ENCODE assay signal across 11 cellular contexts in genomic region chr17:2059837-2060658, GRCh38. TPM values are rescaled to one million over a fixed set of nuclear protein-coding genes. Genes with fewer than 3 reads are reported as not detected.
DNase-seq lines count a peak whose midpoint lies in the region; ATAC-seq, FAIRE-seq and TF ChIP-seq lines count a peak whose summit lies in the region.
"Had no signal": no experiment of that assay in that cellular context is flagged by ENCODE, and none has a peak within 500 bp of the region (broad histone marks: within the 10 kb centered on the region; RNA-seq: fewer than 3 reads in every experiment).

No MANE protein-coding gene starts in this region.

- peaks cover 11% of the 10 kb centered on the region for H3K36me3 Mint-ChIP-seq in Caco-2 (ENCODE audit: insufficient read depth, unreplicated experiment)
- peaks cover 25% of the 10 kb centered on the region for H3K36me3 Mint-ChIP-seq in activated B cell treated with CpG ODN at 0.5 μM for 24 hours (ENCODE audit: low read depth)

- CTCF ChIA-PET in Caco-2 (lab: Charles Lee), result interaction anchor here (0.8 to 1.0 kb wide), 2 partner anchors 8 to 9 kb away, joined by 6 to 7 read pairs; no protein-coding TSS in a partner anchor
- CTCF ChIA-PET in activated B cell treated with CpG ODN at 0.5 μM for 24 hours (lab: Charles Lee), result interaction anchor here (1.0 to 8.6 kb wide), 5 partner anchors 8 to 185 kb away, joined by 3 to 228 read pairs (median 89); no protein-coding TSS in a partner anchor

- H3K4me1 Mint-ChIP-seq in Caco-2 (ENCODE audit: low read depth, unreplicated experiment) (no peaks in the 10 kb centered on the region), activated B cell treated with CpG ODN at 0.5 μM for 24 hours (peaks cover 40% of the 10 kb centered on the region)

- TSS peak; percentile 75 for BruUV-seq in Caco-2 (replicated peaks; lab: Mats Ljungman, UMichigan)

- no peaks in the 10 kb centered on the region for H3K9me3 ChIP-seq in Caco-2
- no peaks in the 10 kb centered on the region for H3K9me3 ChIP-seq in skeletal muscle tissue (ENCODE audit: control insufficient read depth in 3 of 3, low read length in 3 of 3)

- no peak overlapping the region for H3K27ac Mint-ChIP-seq in Caco-2 (ENCODE audit: unreplicated experiment)
- H3K27ac Mint-ChIP-seq in activated B cell treated with CpG ODN at 0.5 μM for 24 hours, result peak overlapping the region; percentile 35

- DNase-seq in Caco-2 (no peak), activated B cell treated with CpG ODN at 0.5 μM for 24 hours (no peak), fibroblast of the aortic adventitia (ENCODE audit: low read depth) (no peak), D721Med (ENCODE audit: insufficient read length, low spot score) (no peak), COLO668 (lab: John Stamatoyannopoulos, UW; ENCODE audit: unreplicated experiment) (no peak), kidney tubule cell (ENCODE audit: low spot score) (no peak), SHP77 (lab: John Stamatoyannopoulos, UW) (no peak)
- DNase-seq: activated CD4-positive, alpha-beta T cell treated with anti-CD3 and anti-CD28 coated beads, Interleukin-2, amount 50 U/mL, for 4 hours; NCI-H2029 treated with DMSO at 0.1 percent for 48 hours; retina had no signal

- H3K9me3 Mint-ChIP-seq in Caco-2 (ENCODE audit: unreplicated experiment) (no peaks in the 10 kb centered on the region), activated B cell treated with CpG ODN at 0.5 μM for 24 hours (no peaks in the 10 kb centered on the region)

- intact Hi-C loops in Caco-2 (cut with micrococcal nuclease; ENCODE audit: unreplicated experiment), result loop anchor here (10.0 kb wide), 1 partner anchor 225 kb away; no protein-coding TSS in a partner anchor
- intact Hi-C loops in activated B cell treated with CpG ODN at 0.5 μM for 24 hours (cut with micrococcal nuclease), result loop anchor here (1.0 to 5.0 kb wide), 3 partner anchors 10 to 42 kb away; no protein-coding TSS in a partner anchor

- H3K27ac ChIP-seq in skeletal muscle tissue (ENCODE audit: low read depth, low read length), result peak overlapping the region; percentile 76

- no peak for TF ChIP-seq CTCF in Caco-2 (IDR thresholded peaks at IDR 0.05; ENCODE audit: insufficient read depth in 1 of 2, low read depth in 1 of 2, low read length in 1 of 2, severe bottlenecking in 1 of 2, unreplicated experiment in 1 of 2)
- TF ChIP-seq CTCF in activated B cell treated with CpG ODN at 0.5 μM for 24 hours (IDR thresholded peaks at IDR 0.05), result no peak
- no peak for TF ChIP-seq CTCF in fibroblast of the aortic adventitia (IDR thresholded peaks at IDR 0.05; ENCODE audit: insufficient read depth, low read length)
- no peak for TF ChIP-seq CTCF in D721Med (IDR thresholded peaks at IDR 0.05; ENCODE audit: insufficient read depth, missing control alignments)

- H3K4me1 ChIP-seq in Caco-2, result no peaks in the 10 kb centered on the region
- peaks cover 48 to 52% (median 49%) of the 10 kb centered on the region in 3 donors for H3K4me1 ChIP-seq in skeletal muscle tissue (ENCODE audit: control insufficient read depth in 3 of 3, insufficient read depth in 3 of 3, low read length in 3 of 3)

- no peak for FAIRE-seq in D721Med (lab: Jason Lieb, UNC)

- POLR2A ChIA-PET in Caco-2 (lab: Charles Lee) (no interaction called here), activated B cell treated with CpG ODN at 0.5 μM for 24 hours (lab: Charles Lee) (interaction anchor here (0.6 to 24.5 kb wide), 5 partner anchors 10 to 344 kb away, joined by 3 to 449 read pairs (median 4); no protein-coding TSS in a partner anchor)

- ATAC-seq in activated B cell treated with CpG ODN at 0.5 μM for 24 hours (ENCODE audit: low read depth), result no peak

- H3K27me3 Mint-ChIP-seq in Caco-2 (ENCODE audit: insufficient read depth, unreplicated experiment) (no peaks in the 10 kb centered on the region), activated B cell treated with CpG ODN at 0.5 μM for 24 hours (no peaks in the 10 kb centered on the region)

- H3K27me3 ChIP-seq in Caco-2 (replicated peaks; ENCODE audit: control insufficient read depth, insufficient read depth, low read length) (no peaks in the 10 kb centered on the region), skeletal muscle tissue (ENCODE audit: control insufficient read depth in 3 of 3, insufficient read depth in 3 of 3, low read length in 3 of 3) (no peaks in the 10 kb centered on the region)

- H3K4me3 Mint-ChIP-seq in Caco-2 (ENCODE audit: unreplicated experiment) (no peak overlapping the region), activated B cell treated with CpG ODN at 0.5 μM for 24 hours (no peak overlapping the region)

- H3K9ac ChIP-seq in skeletal muscle tissue (ENCODE audit: low read depth in 1 of 3, low read length in 3 of 3), result peak overlapping the region; percentile 34 to 75 (median 68)

- H3K4me3 ChIP-seq in Caco-2 (ENCODE audit: low read depth, low read length) (no peak overlapping the region), fibroblast of the aortic adventitia (ENCODE audit: low read depth, low read length) (peak overlapping the region; percentile 72), skeletal muscle tissue (ENCODE audit: low read length in 3 of 3) (peak overlapping the region in 2 of 3 donors; percentile 58 to 62)

- H3K36me3 ChIP-seq in Caco-2 (ENCODE audit: control insufficient read depth, insufficient read depth, low read length), result peaks cover 3% of the 10 kb centered on the region; the same call in 1 of the 2 replicates
- H3K36me3 ChIP-seq in skeletal muscle tissue (ENCODE audit: control insufficient read depth in 3 of 3, insufficient read depth in 3 of 3, low read length in 3 of 3), result peaks cover 9 to 40% (median 28%) of the 10 kb centered on the region in 3 donors

RNA-seq across cellular contexts. Expression of gene HIC1, which starts 5.1 kb away (rescaled TPM):
- total RNA-seq in Caco-2 (2022) (0.59 and 1.8 TPM in 2 replicates), activated B cell treated with CpG ODN at 0.5 μM for 24 hours (8.3 and 9.3 TPM in 2 replicates), fibroblast of the aortic adventitia (ENCODE audit: low replicate concordance) (36.4 and 57.6 TPM in 2 replicates), skeletal muscle tissue (23.5 TPM)

RNA-seq across cellular contexts. Expression of gene OVCA2, which starts 18.2 kb away (rescaled TPM):
- 33.1 and 39.3 TPM in 2 replicates for total RNA-seq in Caco-2 (2022)
- 29.4 and 31.2 TPM in 2 replicates for total RNA-seq in activated B cell treated with CpG ODN at 0.5 μM for 24 hours
- 38.8 and 39.9 TPM in 2 replicates for total RNA-seq in fibroblast of the aortic adventitia (ENCODE audit: low replicate concordance)
- total RNA-seq in skeletal muscle tissue, result 24.0 TPM

RNA-seq across cellular contexts. Expression of gene DPH1, which starts 30.1 kb away (rescaled TPM):
- 52.0 and 52.8 TPM in 2 replicates for total RNA-seq in Caco-2 (2022)
- 49.3 and 63.4 TPM in 2 replicates for total RNA-seq in activated B cell treated with CpG ODN at 0.5 μM for 24 hours
- total RNA-seq in fibroblast of the aortic adventitia (ENCODE audit: low replicate concordance), result 28.8 and 50.5 TPM in 2 replicates
- total RNA-seq in skeletal muscle tissue, result 14.1 TPM

RNA-seq across cellular contexts. Expression of gene RTN4RL1, which starts 34.9 kb away (rescaled TPM):
- 0.54 and 0.60 TPM in 2 replicates for total RNA-seq in Caco-2 (2022)
- total RNA-seq in activated B cell treated with CpG ODN at 0.5 μM for 24 hours, result not detected in 2 replicates
- total RNA-seq in fibroblast of the aortic adventitia (ENCODE audit: low replicate concordance), result 0.27 and 0.90 TPM in 2 replicates
- total RNA-seq in skeletal muscle tissue, result 1.0 TPM
